11 cellular contexts compared by ENCODE assay signal in the genomic region with DNA sequence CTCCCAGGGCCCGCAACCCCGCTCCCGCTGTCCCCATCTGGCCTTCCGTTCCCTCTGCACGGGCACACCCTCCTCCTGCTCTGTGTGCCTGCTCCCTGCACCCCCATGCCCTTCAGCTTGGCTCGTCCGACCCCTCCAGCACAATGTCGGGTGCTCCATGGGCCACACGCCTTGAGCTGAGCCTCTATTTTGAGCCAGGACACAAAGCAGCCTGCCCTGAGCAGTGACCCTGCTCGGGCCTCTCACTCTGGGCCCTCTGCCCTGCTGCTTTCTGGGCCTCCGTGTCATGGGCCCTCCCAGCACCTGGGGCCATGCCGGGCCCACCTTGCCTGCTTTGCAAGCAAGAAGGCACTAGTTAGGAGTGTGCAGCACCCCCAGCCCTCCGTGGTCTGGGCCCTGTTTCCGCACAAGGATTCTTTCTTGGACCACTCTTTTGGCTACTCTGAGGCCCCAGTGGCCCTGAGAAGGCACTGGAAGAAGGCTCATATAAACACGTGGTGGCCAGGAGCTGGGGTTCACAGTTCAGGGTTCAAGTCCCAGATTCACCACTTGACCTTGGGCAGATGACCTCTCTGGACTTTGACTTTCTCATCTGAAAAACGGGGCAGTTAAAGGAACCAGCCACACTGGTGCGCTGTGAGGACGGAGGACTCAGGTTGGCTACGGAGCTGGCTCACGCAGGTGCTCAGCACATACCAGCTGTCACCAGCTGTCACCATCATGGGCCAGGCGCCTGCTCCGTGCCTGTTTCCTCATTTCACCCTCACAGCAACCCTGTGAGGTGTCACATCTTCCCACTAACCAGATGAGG.
A peak's percentile ranks its signal among the peaks of the same experiment; 100 is the strongest.
DNase-seq lines count a peak whose midpoint lies in the region; ATAC-seq, FAIRE-seq and TF ChIP-seq lines count a peak whose summit lies in the region.
"Had no signal": no experiment of that assay in that cellular context is flagged by ENCODE, and none has a peak within 500 bp of the region (broad histone marks: within the 10 kb centered on the region; RNA-seq: fewer than 3 reads in every experiment).

No MANE protein-coding gene starts in this region.

- H3K56ac ChIP-seq in mesendoderm (ENCODE audit: low read length): no peak overlapping the region

- H3K9me3 Mint-ChIP-seq in CD8-positive, alpha-beta T cell: no peaks in the 10 kb centered on the region
- H3K9me3 Mint-ChIP-seq: CD8-positive, alpha-beta memory T cell had no signal

- H3K4me2 ChIP-seq in mesendoderm (ENCODE audit: low read length): no peak overlapping the region

- CTCF ChIA-PET in CD8-positive, alpha-beta T cell (lab: Charles Lee): interaction anchor here (0.9 to 6.1 kb wide), 18 partner anchors 11 to 169 kb away, joined by 3 to 56 read pairs (median 8); a partner anchor contains a TSS

- H3K4me1 Mint-ChIP-seq in CD8-positive, alpha-beta T cell (ENCODE audit: low read depth): peaks cover 51% of the 10 kb centered on the region

- H2AK5ac ChIP-seq in mesendoderm (ENCODE audit: low read length): no peak overlapping the region

- peak overlapping the region; percentile 97 for H3K27ac Mint-ChIP-seq in CD8-positive, alpha-beta T cell

- TF ChIP-seq POLR2A in heart left ventricle (IDR thresholded peaks at IDR 0.05): no peak
- no peak for TF ChIP-seq POLR2A in lower leg skin (IDR thresholded peaks at IDR 0.05)

- in situ Hi-C loops in G401 (cut with HindIII; ENCODE audit: low sequenced_read_pairs) (no loop called here), brain microvascular endothelial cell (cut with HindIII; ENCODE audit: low pct_ligation_motif_present, low sequenced_read_pairs) (no loop called here)

- no peak for TF ChIP-seq CTCF in CD8-positive, alpha-beta T cell (IDR thresholded peaks at IDR 0.05)
- no peak for TF ChIP-seq CTCF in heart left ventricle (IDR thresholded peaks at IDR 0.05)
- TF ChIP-seq CTCF in lower leg skin (IDR thresholded peaks at IDR 0.05): no peak
- no peak for TF ChIP-seq CTCF in brain microvascular endothelial cell (IDR thresholded peaks at IDR 0.05; ENCODE audit: low read depth, low read length, missing control alignments)

- H3K36me3 Mint-ChIP-seq in CD8-positive, alpha-beta T cell: no peaks in the 10 kb centered on the region
- H3K36me3 Mint-ChIP-seq: CD8-positive, alpha-beta memory T cell had no signal

- H3K27me3 ChIP-seq in CD8-positive, alpha-beta T cell (ENCODE audit: insufficient read depth, low read length): no peaks in the 10 kb centered on the region
- H3K27me3 ChIP-seq in heart left ventricle (peaks cover 0 to 8% (median 0%) of the 10 kb centered on the region in 9 donors), mesendoderm (ENCODE audit: insufficient read depth, low read length, poor library complexity) (no peaks in the 10 kb centered on the region), brain microvascular endothelial cell (replicated peaks) (no peaks in the 10 kb centered on the region)

- H3K79me2 ChIP-seq in mesendoderm (ENCODE audit: control insufficient read depth, insufficient read depth, low read length): no peaks in the 10 kb centered on the region

- H2BK15ac ChIP-seq in mesendoderm (replicated peaks; ENCODE audit: low read depth): no peak overlapping the region

- no peak overlapping the region for H3K9ac ChIP-seq in mesendoderm (ENCODE audit: low read length)

- H3K18ac ChIP-seq in mesendoderm (ENCODE audit: low read length): no peak overlapping the region

- H2BK5ac ChIP-seq in mesendoderm (ENCODE audit: low read length): no peak overlapping the region

- H2BK120ac ChIP-seq in mesendoderm (ENCODE audit: low read depth, low read length): no peak overlapping the region

- DNase-seq in CD8-positive, alpha-beta T cell: peak in 1 of 7 experiments; percentile 40
- DNase-seq in GM19239 (ENCODE audit: insufficient read length, low spot score) (peak; percentile 73), NCI-H146 treated with DMSO at 0.1 percent for 48 hours (lab: John Stamatoyannopoulos, UW; ENCODE audit: unreplicated experiment) (peak; percentile 14), heart left ventricle (no peak), G401 (ENCODE audit: low spot score) (no peak), mesendoderm (no peak), lower leg skin (ENCODE audit: low spot score in 2 of 2) (no peak), brain microvascular endothelial cell (no peak)
- DNase-seq: CD8-positive, alpha-beta memory T cell; MV-4-11 had no signal

- no peak overlapping the region for H3K4me3 ChIP-seq in CD8-positive, alpha-beta T cell (ENCODE audit: low read depth, low read length)
- no peak overlapping the region for H3K4me3 ChIP-seq in heart left ventricle
- no peak overlapping the region for H3K4me3 ChIP-seq in mesendoderm (ENCODE audit: low read length)
- H3K4me3 ChIP-seq in lower leg skin (ENCODE audit: low read depth, poor library complexity, severe bottlenecking): no peak overlapping the region
- H3K4me3 ChIP-seq in brain microvascular endothelial cell (ENCODE audit: low read depth, low read length): no peak overlapping the region
- H3K4me3 ChIP-seq: HAP-1 had no signal

- H4K5ac ChIP-seq in mesendoderm (ENCODE audit: low read length): no peak overlapping the region

- ATAC-seq in CD8-positive, alpha-beta T cell: peak; percentile 30
- peak; percentile 31 to 72 (median 62) for ATAC-seq in heart left ventricle

- H3K79me1 ChIP-seq in mesendoderm (ENCODE audit: low read length): no peaks in the 10 kb centered on the region

- no peak overlapping the region for H3K27ac ChIP-seq in CD8-positive, alpha-beta T cell (ENCODE audit: low read depth, low read length)
- H3K27ac ChIP-seq in heart left ventricle: peak overlapping the region in 2 of 12 donors; percentile 3 to 49
- no peak overlapping the region for H3K27ac ChIP-seq in mesendoderm (ENCODE audit: low read depth, low read length)
- H3K27ac ChIP-seq in brain microvascular endothelial cell: no peak overlapping the region

- POLR2A ChIA-PET in CD8-positive, alpha-beta T cell (lab: Charles Lee): interaction anchor here (0.8 to 5.4 kb wide), 6 partner anchors 11 to 167 kb away, joined by 3 to 38 read pairs (median 10); a partner anchor contains a TSS

- H3K36me3 ChIP-seq in CD8-positive, alpha-beta T cell (ENCODE audit: insufficient read depth, low read length): no peaks in the 10 kb centered on the region
- H3K36me3 ChIP-seq in heart left ventricle: no peaks in the 10 kb centered on the region
- no peaks in the 10 kb centered on the region for H3K36me3 ChIP-seq in mesendoderm (ENCODE audit: control insufficient read depth, insufficient read depth, low read length)
- no peaks in the 10 kb centered on the region for H3K36me3 ChIP-seq in brain microvascular endothelial cell (replicated peaks)
- H3K36me3 ChIP-seq: HAP-1 had no signal

- no peaks in the 10 kb centered on the region for H3K27me3 Mint-ChIP-seq in CD8-positive, alpha-beta T cell (ENCODE audit: low read depth)

- intact Hi-C loops in CD8-positive, alpha-beta T cell (cut with DNase I, micrococcal nuclease): loop anchor here in 1 of 2 experiments (10.0 kb wide), 1 partner anchor 108 kb away; no protein-coding TSS in a partner anchor
- intact Hi-C loops in heart left ventricle (cut with DNase I): no loop called here
- intact Hi-C loops in lower leg skin (cut with DNase I; ENCODE audit: low total_unique reads): no loop called here

- no peak overlapping the region for H3K4ac ChIP-seq in mesendoderm (ENCODE audit: low read depth, low read length)

- WGBS in heart left ventricle, 4 donors: 65 to 76% (median 71%) methylated on average over 19 to 22 of the region's 22 CpGs
- WGBS in mesendoderm (ENCODE audit: extremely low coverage, insufficient coverage, low lambda C conversion rate): no CpG with 5 or more reads among the region's 22 CpGs
- 84 to 86% methylated on average over 22 of the region's 22 CpGs for WGBS in lower leg skin, 2 donors

- no peak overlapping the region for H4K8ac ChIP-seq in mesendoderm (ENCODE audit: low read depth, low read length)

- H3K4me3 Mint-ChIP-seq in CD8-positive, alpha-beta T cell: no peak overlapping the region

- no peak for FAIRE-seq in GM19239 (lab: Jason Lieb, UNC)

- H3K9me3 ChIP-seq in CD8-positive, alpha-beta T cell (ENCODE audit: low read length): no peaks in the 10 kb centered on the region
- no peaks in the 10 kb centered on the region for H3K9me3 ChIP-seq in heart left ventricle
- H3K9me3 ChIP-seq: HAP-1 had no signal

- H3K23ac ChIP-seq in mesendoderm (ENCODE audit: low read length): no peak overlapping the region

- H3K4me1 ChIP-seq in CD8-positive, alpha-beta T cell (ENCODE audit: insufficient read depth, low read length): peaks cover 60% of the 10 kb centered on the region
- H3K4me1 ChIP-seq in heart left ventricle (peaks cover 0 to 10% (median 1%) of the 10 kb centered on the region in 12 donors), mesendoderm (ENCODE audit: control insufficient read depth, low read depth, low read length) (no peaks in the 10 kb centered on the region)
- H3K4me1 ChIP-seq: HAP-1 had no signal

Comparison
In these comparisons a context has a peak if more than half of its experiments do, and no peak if none do; other contexts are left out.
1. DNase-seq: peak in GM19239 (single experiment) and NCI-H146 treated with DMSO at 0.1 percent for 48 hours (single experiment); none in heart left ventricle (0 of 5), G401 (single experiment), mesendoderm (single experiment), lower leg skin (0 of 2) and brain microvascular endothelial cell (single experiment).